Comparison of ENCODE assay signal across 25 cellular contexts in genomic region chr5:65981969-65982368, GRCh38. TPM values are rescaled to one million over a fixed set of nuclear protein-coding genes. Genes with fewer than 3 reads are reported as not detected.
A peak's percentile ranks its signal among the peaks of the same experiment; 100 is the strongest.
DNase-seq lines count a peak whose midpoint lies in the region; ATAC-seq and TF ChIP-seq lines count a peak whose summit lies in the region.
"Had no signal": no experiment of that assay in that cellular context is flagged by ENCODE, and none has a peak within 500 bp of the region (broad histone marks: within the 10 kb centered on the region; RNA-seq: fewer than 3 reads in every experiment).

No MANE protein-coding gene starts in this region.

- no peak for TF ChIP-seq CTCF in CD8-positive, alpha-beta T cell (IDR thresholded peaks at IDR 0.05)
- TF ChIP-seq CTCF in GM23338 (conservative IDR thresholded peaks at IDR 0.05; ENCODE audit: low read depth in 2 of 2) (no peak), natural killer cell (IDR thresholded peaks at IDR 0.05) (no peak), RWPE1 (conservative IDR thresholded peaks at IDR 0.05; ENCODE audit: low read depth) (no peak), thyroid gland (IDR thresholded peaks at IDR 0.05) (no peak)

- H3K36me3 Mint-ChIP-seq in CD8-positive, alpha-beta T cell = peaks cover 38% of the 10 kb centered on the region
- H3K36me3 Mint-ChIP-seq in GM23338 (ENCODE audit: low read depth) (peaks cover 28% of the 10 kb centered on the region), natural killer cell (no peaks in the 10 kb centered on the region)
- H3K36me3 Mint-ChIP-seq in activated T-helper 17 cell treated with anti-CD3 and anti-CD28 coated beads, Interleukin-2, amount 50 U/mL, for 72 hours (ENCODE audit: low read depth) = peaks cover 9% of the 10 kb centered on the region

- H3K4me1 ChIP-seq in CD8-positive, alpha-beta T cell (ENCODE audit: insufficient read depth, low read length) = peaks cover 20% of the 10 kb centered on the region
- H3K4me1 ChIP-seq in GM23338 (ENCODE audit: insufficient read depth) (peaks cover 30% of the 10 kb centered on the region), thyroid gland (peaks cover 11 to 31% of the 10 kb centered on the region in 2 donors)
- H3K4me1 ChIP-seq: parathyroid adenoma had no signal

- DNase-seq in CD8-positive, alpha-beta T cell = no peak
- DNase-seq in GM23338 (ENCODE audit: low spot score) (no peak), natural killer cell (no peak), RWPE1 (ENCODE audit: low spot score) (no peak), UCSD-AML1 (lab: John Stamatoyannopoulos, UW; ENCODE audit: unreplicated experiment) (no peak), thyroid gland (no peak)
- DNase-seq: activated CD4-positive, alpha-beta T cell treated with anti-CD3 and anti-CD28 coated beads, Interleukin-2, amount 10 ng/mL, durations not matched to agents 7 days and 5 days; activated CD8-positive, alpha-beta memory T cell treated with anti-CD3 and anti-CD28 coated beads, Interleukin-2, amount 50 U/mL, for 48 hours; activated naive CD4-positive, alpha-beta T cell; effector memory CD4-positive, alpha-beta T cell; GDM1; HCEC 1CT; head of caudate nucleus; KBM-7; MV-4-11; NCI-H1694 treated with DMSO at 0.1 percent for 48 hours; NCI-H2227 treated with DMSO at 0.1 percent for 48 hours; SK-N-SH; stimulated activated CD4-positive, alpha-beta T cell treated with anti-CD3 and anti-CD28 coated beads, Interleukin-1b, Interleukin-23, amount 100 ng/mL, for 48 hours; stimulated activated naive CD8-positive, alpha-beta T cell treated with anti-CD3 and anti-CD28 coated beads, Interleukin-15, amount 100 ng/mL, for 72 hours; trophoblast cell had no signal

- WGBS in thyroid gland, 2 donors = 100% methylated on average over 1 of the region's 1 CpG

- intact Hi-C loops in CD8-positive, alpha-beta T cell (cut with DNase I, micrococcal nuclease) = loop anchor here in 1 of 2 experiments (10.0 kb wide), 1 partner anchor 57 kb away; the partner anchor contains the start of gene ERBIN
- intact Hi-C loops in natural killer cell (cut with micrococcal nuclease) (no loop called here), thyroid gland (cut with DNase I) (no loop called here)

- POLR2A ChIA-PET in CD8-positive, alpha-beta T cell (lab: Charles Lee) = no interaction called here
- POLR2A ChIA-PET in RWPE1 (lab: Yijun Ruan, JAX; ENCODE audit: low non-redundant PET) = no interaction called here

- no peak overlapping the region for H3K4me3 Mint-ChIP-seq in CD8-positive, alpha-beta T cell
- H3K4me3 Mint-ChIP-seq in GM23338 (no peak overlapping the region), natural killer cell (no peak overlapping the region)
- no peak overlapping the region for H3K4me3 Mint-ChIP-seq in activated T-helper 17 cell treated with anti-CD3 and anti-CD28 coated beads, Interleukin-2, amount 50 U/mL, for 72 hours
- H3K4me3 Mint-ChIP-seq: activated CD4-positive, alpha-beta T cell treated with anti-CD3 and anti-CD28 coated beads, Interleukin-2, amount 10 ng/mL, durations not matched to agents 7 days and 5 days; stimulated activated naive CD8-positive, alpha-beta T cell treated with anti-CD3 and anti-CD28 coated beads, Interleukin-15, amount 100 ng/mL, for 72 hours had no signal

- H3K9me2 ChIP-seq in GM23338 (ENCODE audit: insufficient read depth) = no peaks in the 10 kb centered on the region
- H3K9me2 ChIP-seq: SK-N-SH had no signal

- peak overlapping the region; percentile 81 for H3K27ac Mint-ChIP-seq in CD8-positive, alpha-beta T cell
- H3K27ac Mint-ChIP-seq in GM23338 (peak overlapping the region; percentile 85), natural killer cell (peak overlapping the region; percentile 62 to 75)
- H3K27ac Mint-ChIP-seq in activated T-helper 17 cell treated with anti-CD3 and anti-CD28 coated beads, Interleukin-2, amount 50 U/mL, for 72 hours = peak overlapping the region; percentile 25
- H3K27ac Mint-ChIP-seq: activated CD4-positive, alpha-beta T cell treated with anti-CD3 and anti-CD28 coated beads, Interleukin-2, amount 10 ng/mL, durations not matched to agents 7 days and 5 days; stimulated activated naive CD8-positive, alpha-beta T cell treated with anti-CD3 and anti-CD28 coated beads, Interleukin-15, amount 100 ng/mL, for 72 hours had no signal

- CTCF ChIA-PET in CD8-positive, alpha-beta T cell (lab: Charles Lee) = no interaction called here
- CTCF ChIA-PET in RWPE1 (lab: Yijun Ruan, JAX) = no interaction called here

- TF ChIP-seq POLR2A in thyroid gland (IDR thresholded peaks at IDR 0.05) = no peak

- H3K9me3 Mint-ChIP-seq in CD8-positive, alpha-beta T cell = no peaks in the 10 kb centered on the region
- H3K9me3 Mint-ChIP-seq in GM23338 = peaks cover 18% of the 10 kb centered on the region
- no peaks in the 10 kb centered on the region for H3K9me3 Mint-ChIP-seq in activated T-helper 17 cell treated with anti-CD3 and anti-CD28 coated beads, Interleukin-2, amount 50 U/mL, for 72 hours
- no peaks in the 10 kb centered on the region for H3K9me3 Mint-ChIP-seq in natural killer cell

- peak overlapping the region; percentile 47 for H3K4me2 ChIP-seq in GM23338
- H3K4me2 ChIP-seq: SK-N-SH had no signal

- H3K27ac ChIP-seq in CD8-positive, alpha-beta T cell (ENCODE audit: low read depth, low read length) = no peak overlapping the region
- H3K27ac ChIP-seq in GM23338 (ENCODE audit: low read depth) = peak overlapping the region; percentile 12
- no peak overlapping the region for H3K27ac ChIP-seq in RWPE1
- H3K27ac ChIP-seq in thyroid gland = no peak overlapping the region
- H3K27ac ChIP-seq: ascending aorta, parathyroid adenoma had no signal

- no peak overlapping the region for H3K4me3 ChIP-seq in CD8-positive, alpha-beta T cell (ENCODE audit: low read depth, low read length)
- no peak overlapping the region for H3K4me3 ChIP-seq in GM23338
- H3K4me3 ChIP-seq in thyroid gland (replicated peaks in 1 of 3) = no peak overlapping the region
- H3K4me3 ChIP-seq: ascending aorta had no signal

- H3K4me1 Mint-ChIP-seq in CD8-positive, alpha-beta T cell (ENCODE audit: low read depth) = peaks cover 72% of the 10 kb centered on the region
- H3K4me1 Mint-ChIP-seq in GM23338 (peaks cover 45% of the 10 kb centered on the region), natural killer cell (peaks cover 71 to 79% of the 10 kb centered on the region in 2 donors)
- peaks cover 55% of the 10 kb centered on the region for H3K4me1 Mint-ChIP-seq in activated T-helper 17 cell treated with anti-CD3 and anti-CD28 coated beads, Interleukin-2, amount 50 U/mL, for 72 hours

- no peaks in the 10 kb centered on the region for H3F3A ChIP-seq in GM23338 (replicated peaks; ENCODE audit: low read depth)

- no peak for ATAC-seq in CD8-positive, alpha-beta T cell
- ATAC-seq in GM23338 = peak; percentile 26; the same call in 2 of the 3 replicates
- ATAC-seq in activated T-helper 17 cell treated with anti-CD3 and anti-CD28 coated beads, Interleukin-2, amount 50 U/mL, for 72 hours (replicated peaks) = no peak
- ATAC-seq in natural killer cell = peak in 2 of 3 donors; percentile 10 to 21
- ATAC-seq: Panc1; stimulated activated naive CD8-positive, alpha-beta T cell treated with anti-CD3 and anti-CD28 coated beads, Interleukin-15, amount 100 ng/mL, for 72 hours had no signal

- no peaks in the 10 kb centered on the region for H3K27me3 ChIP-seq in CD8-positive, alpha-beta T cell (ENCODE audit: insufficient read depth, low read length)
- H3K27me3 ChIP-seq in GM23338 (ENCODE audit: insufficient read depth) (no peaks in the 10 kb centered on the region), thyroid gland (no peaks in the 10 kb centered on the region)
- H3K27me3 ChIP-seq: ascending aorta had no signal

- H3K36me3 ChIP-seq in CD8-positive, alpha-beta T cell (ENCODE audit: insufficient read depth, low read length) = no peaks in the 10 kb centered on the region
- H3K36me3 ChIP-seq in GM23338 (ENCODE audit: insufficient read depth) = 0 out of 2 replicates have a peak, but pooled peaks cover 5% of the 10 kb centered on the region
- H3K36me3 ChIP-seq in thyroid gland = no peaks in the 10 kb centered on the region
- H3K36me3 ChIP-seq: ascending aorta had no signal

- no peaks in the 10 kb centered on the region for H4K20me1 ChIP-seq in GM23338 (replicated peaks; ENCODE audit: insufficient read depth)

- H3K27me3 Mint-ChIP-seq in CD8-positive, alpha-beta T cell (ENCODE audit: low read depth) = no peaks in the 10 kb centered on the region
- H3K27me3 Mint-ChIP-seq in GM23338 (ENCODE audit: insufficient read depth, low read depth, poor library complexity) (peaks cover 2% of the 10 kb centered on the region), natural killer cell (ENCODE audit: low read depth in 2 of 2) (no peaks in the 10 kb centered on the region)
- H3K27me3 Mint-ChIP-seq in activated T-helper 17 cell treated with anti-CD3 and anti-CD28 coated beads, Interleukin-2, amount 50 U/mL, for 72 hours = no peaks in the 10 kb centered on the region
- H3K27me3 Mint-ChIP-seq: activated CD4-positive, alpha-beta T cell treated with anti-CD3 and anti-CD28 coated beads, Interleukin-2, amount 10 ng/mL, durations not matched to agents 7 days and 5 days; stimulated activated naive CD8-positive, alpha-beta T cell treated with anti-CD3 and anti-CD28 coated beads, Interleukin-15, amount 100 ng/mL, for 72 hours had no signal

- no peaks in the 10 kb centered on the region for H3K9me3 ChIP-seq in CD8-positive, alpha-beta T cell (ENCODE audit: low read length)
- no peaks in the 10 kb centered on the region for H3K9me3 ChIP-seq in thyroid gland
- H3K9me3 ChIP-seq: ascending aorta, SK-N-SH had no signal

- H3K79me2 ChIP-seq in GM23338 (replicated peaks; ENCODE audit: insufficient read depth) = peaks cover 86% of the 10 kb centered on the region

- no peak overlapping the region for H2AFZ ChIP-seq in GM23338
- H2AFZ ChIP-seq: parathyroid adenoma had no signal

TF ChIP-seq in GM23338, 12 proteins besides CTCF, POLR2A, EP300 and RAD21 (continues in another document):
- TF ChIP-seq JUNB (IDR thresholded peaks at IDR 0.05; ENCODE audit: unreplicated experiment) = no peak

RNA-seq across cellular contexts. Expression of gene ERBIN, which starts 55.6 kb away (rescaled TPM):
- 10 to 100 TPM; 85.6 to 87.1 TPM for total RNA-seq in CD8-positive, alpha-beta T cell
- 26.4 and 29.1 TPM in 2 replicates for total RNA-seq in GM23338 (2014; rRNA removed; shearing (Covaris generic))
- polyA plus RNA-seq in GM23338 (2016; fragmentation: Nextera tagmentation; extraction: Ambion mirVana) = 10.8 and 15.6 TPM in 2 replicates
- total RNA-seq in activated T-helper 17 cell treated with anti-CD3 and anti-CD28 coated beads, Interleukin-2, amount 50 U/mL, for 72 hours = 10 to 100 TPM; 40.0 to 43.9 TPM
- total RNA-seq in natural killer cell = 100 to 1,000 TPM; 153 to 171 (median 166) TPM
- 100 to 1,000 TPM in 3 of 4 donors, 10 to 100 TPM in 1; 88.7 to 108 (median 106) TPM for total RNA-seq in thyroid gland

Comparison
In these comparisons a context has a peak if more than half of its experiments do, and no peak if none do; other contexts are left out.
1. ATAC-seq: peak in GM23338 (single experiment) and natural killer cell (2 of 3); none in CD8-positive, alpha-beta T cell (single experiment) and activated T-helper 17 cell treated with anti-CD3 and anti-CD28 coated beads, Interleukin-2, amount 50 U/mL, for 72 hours (single experiment).
2. H3K27ac Mint-ChIP-seq: peak in every context shown above with its lines; median percentile 85 in GM23338; 81 in CD8-positive, alpha-beta T cell; 68 in natural killer cell; 25 in activated T-helper 17 cell treated with anti-CD3 and anti-CD28 coated beads, Interleukin-2, amount 50 U/mL, for 72 hours.